31 cellular contexts compared by ENCODE assay signal in genomic region chr4:74092957-74093356, GRCh38. TPM values are rescaled to one million over a fixed set of nuclear protein-coding genes. Genes with fewer than 3 reads are reported as not detected.
A peak's percentile ranks its signal among the peaks of the same experiment; 100 is the strongest.
DNase-seq lines count a peak whose midpoint lies in the region; ATAC-seq, FAIRE-seq and TF ChIP-seq lines count a peak whose summit lies in the region.
"Had no signal": no experiment of that assay in that cellular context is flagged by ENCODE, and none has a peak within 500 bp of the region (broad histone marks: within the 10 kb centered on the region; RNA-seq: fewer than 3 reads in every experiment).

No MANE protein-coding gene starts in this region.

- no peak overlapping the region for H3K4me3 ChIP-seq in BLaER1 treated with 17β-estradiol and CSF1 and Interleukin-3, amounts not matched to agents 10 nM and 100 nM
- no peak overlapping the region for H3K4me3 ChIP-seq in astrocyte (ENCODE audit: insufficient read depth, low read depth, low read length)
- no peak overlapping the region for H3K4me3 ChIP-seq in fibroblast of pulmonary artery (replicated peaks; ENCODE audit: low read depth, low read length)
- H3K4me3 ChIP-seq in pancreas = no peak overlapping the region
- H3K4me3 ChIP-seq: A549, cardiac muscle cell, coronary artery, esophagus muscularis mucosa, lung, sigmoid colon, SJCRH30, tibial artery had no signal

- TF ChIP-seq CTCF in astrocyte (IDR thresholded peaks at IDR 0.05; ENCODE audit: insufficient read depth, low read depth, low read length) = no peak
- no peak for TF ChIP-seq CTCF in fibroblast of pulmonary artery (IDR thresholded peaks at IDR 0.05; ENCODE audit: low read length, missing control alignments)
- TF ChIP-seq CTCF in pancreas (IDR thresholded peaks at IDR 0.05) = no peak

- FAIRE-seq in astrocyte (lab: Jason Lieb, UNC) (no peak), pancreas (lab: Jason Lieb, UNC) (no peak), H54 (lab: Jason Lieb, UNC) (no peak)
- FAIRE-seq: A549, G401.6, islet of Langerhans had no signal

- H3K9ac ChIP-seq in BLaER1 treated with 17β-estradiol and CSF1 and Interleukin-3, amounts not matched to agents 10 nM and 100 nM = no peak overlapping the region
- no peak overlapping the region for H3K9ac ChIP-seq in astrocyte (ENCODE audit: low read length)

- H3K27me3 Mint-ChIP-seq in astrocyte (ENCODE audit: low read depth, unreplicated experiment) = no peaks in the 10 kb centered on the region

- intact Hi-C loops in pancreas (cut with DNase I) = no loop called here

- no peak overlapping the region for H3K4me3 Mint-ChIP-seq in astrocyte (ENCODE audit: unreplicated experiment)
- H3K4me3 Mint-ChIP-seq: activated naive CD4-positive, alpha-beta T cell treated with anti-CD3 and anti-CD28 coated beads for 36 hours; activated T-cell treated with anti-CD3 and anti-CD28 coated beads, Interleukin-2, amount 50 U/mL, for 72 hours; IgD-negative memory B cell; stimulated activated naive CD8-positive, alpha-beta T cell treated with anti-CD3 and anti-CD28 coated beads, Interleukin-15, amount 100 ng/mL, for 72 hours; T-cell had no signal

- H3K36me3 ChIP-seq in BLaER1 treated with 17β-estradiol and CSF1 and Interleukin-3, amounts not matched to agents 10 nM and 100 nM = no peaks in the 10 kb centered on the region
- H3K36me3 ChIP-seq in astrocyte (ENCODE audit: insufficient read depth, low read length) = no peaks in the 10 kb centered on the region
- no peaks in the 10 kb centered on the region for H3K36me3 ChIP-seq in pancreas
- H3K36me3 ChIP-seq: BE2C, cardiac muscle cell, esophagus muscularis mucosa, sigmoid colon, SJCRH30, tibial artery had no signal

- no peaks in the 10 kb centered on the region for H3K9me3 Mint-ChIP-seq in astrocyte (ENCODE audit: unreplicated experiment)
- H3K9me3 Mint-ChIP-seq: activated naive CD4-positive, alpha-beta T cell treated with anti-CD3 and anti-CD28 coated beads for 36 hours; activated T-cell treated with anti-CD3 and anti-CD28 coated beads, Interleukin-2, amount 50 U/mL, for 72 hours; stimulated activated naive CD8-positive, alpha-beta T cell treated with anti-CD3 and anti-CD28 coated beads, Interleukin-15, amount 100 ng/mL, for 72 hours; T-cell had no signal

- DNase-seq in astrocyte (ENCODE audit: low read depth) = peak; percentile 27
- DNase-seq in fibroblast of pulmonary artery (ENCODE audit: low read depth) = peak; percentile 45
- DNase-seq in pancreas = no peak
- DNase-seq in H54 (ENCODE audit: insufficient read length, low spot score) = no peak
- DNase-seq in stimulated activated CD4-positive, alpha-beta T cell treated with anti-CD3 and anti-CD28 coated beads, Interleukin-4, amount 100 ng/mL, for 24 hours = no peak
- no peak for DNase-seq in SKM-1 treated with dmso at 0.1 percent for 144 hours (lab: John Stamatoyannopoulos, UW; ENCODE audit: unreplicated experiment)
- DNase-seq: activated CD4-positive, alpha-beta T cell treated with anti-CD3 and anti-CD28 coated beads, Interleukin-2, amount 50 U/mL, for 4 hours; activated naive CD4-positive, alpha-beta T cell treated with anti-CD3 and anti-CD28 coated beads for 36 hours; activated T-cell treated with anti-CD3 and anti-CD28 coated beads, Interleukin-2, amount 50 U/mL, for 72 hours; BE2C; effector memory CD4-positive, alpha-beta T cell; NCI-H1092 treated with DMSO at 0.1 percent for 48 hours; NCI-H187; NCI-H2171; NCI-H524 treated with DMSO at 0.1 percent for 48 hours; sigmoid colon; SJCRH30; stimulated activated naive CD8-positive, alpha-beta T cell treated with anti-CD3 and anti-CD28 coated beads, Interleukin-15, amount 100 ng/mL, for 72 hours; T-cell; tibial artery had no signal

- H4K20me1 ChIP-seq in BLaER1 treated with 17β-estradiol and CSF1 and Interleukin-3, amounts not matched to agents 10 nM and 100 nM = no peaks in the 10 kb centered on the region
- H4K20me1 ChIP-seq in astrocyte (ENCODE audit: insufficient read depth, low read length) = no peaks in the 10 kb centered on the region

- peak overlapping the region in 7 of 11 experiments; percentile 53 to 82 (median 67); a peak in 10 of 22 replicates for H3K4me2 ChIP-seq in BLaER1 treated with 17β-estradiol and CSF1 and Interleukin-3, amounts not matched to agents 10 nM and 100 nM
- no peak overlapping the region for H3K4me2 ChIP-seq in astrocyte (ENCODE audit: low read length)
- H3K4me2 ChIP-seq: A549 had no signal

- peak overlapping the region in 4 of 11 experiments; percentile 58 to 69 (median 67); a peak in 7 of 22 replicates for H3K27ac ChIP-seq in BLaER1 treated with 17β-estradiol and CSF1 and Interleukin-3, amounts not matched to agents 10 nM and 100 nM
- no peak overlapping the region for H3K27ac ChIP-seq in astrocyte (ENCODE audit: low read depth, low read length)
- H3K27ac ChIP-seq in pancreas = peak overlapping the region in 2 of 4 donors; percentile 24 to 58
- H3K27ac ChIP-seq: cardiac muscle cell, coronary artery, esophagus muscularis mucosa, sigmoid colon, SJCRH30, tibial artery had no signal

- no peaks in the 10 kb centered on the region for H3K79me2 ChIP-seq in astrocyte (ENCODE audit: insufficient read depth, low read length)

- ATAC-seq in pancreas (peak; percentile 3 to 69 (median 42)), HG02588 (IDR thresholded peaks at IDR 0.05; ENCODE audit: unreplicated experiment) (no peak)
- ATAC-seq: A549; activated T-cell treated with anti-CD3 and anti-CD28 coated beads, Interleukin-2, amount 50 U/mL, for 72 hours; stimulated activated naive CD8-positive, alpha-beta T cell treated with anti-CD3 and anti-CD28 coated beads, Interleukin-15, amount 100 ng/mL, for 72 hours; T-cell had no signal

- peaks cover 13 to 30% (median 18%) of the 10 kb centered on the region in 10 experiments; a peak in 19 of 20 replicates for H3K4me1 ChIP-seq in BLaER1 treated with 17β-estradiol and CSF1 and Interleukin-3, amounts not matched to agents 10 nM and 100 nM
- H3K4me1 ChIP-seq in astrocyte (ENCODE audit: insufficient read depth, low read length) = no peaks in the 10 kb centered on the region
- H3K4me1 ChIP-seq in pancreas = peaks cover 0 to 26% (median 0%) of the 10 kb centered on the region in 3 donors
- H3K4me1 ChIP-seq: BE2C, SJCRH30 had no signal

- H3K27ac Mint-ChIP-seq in astrocyte (ENCODE audit: unreplicated experiment) = no peak overlapping the region
- H3K27ac Mint-ChIP-seq: activated naive CD4-positive, alpha-beta T cell treated with anti-CD3 and anti-CD28 coated beads for 36 hours; activated T-cell treated with anti-CD3 and anti-CD28 coated beads, Interleukin-2, amount 50 U/mL, for 72 hours; IgD-negative memory B cell; stimulated activated naive CD8-positive, alpha-beta T cell treated with anti-CD3 and anti-CD28 coated beads, Interleukin-15, amount 100 ng/mL, for 72 hours; T-cell had no signal

- no peak for TF ChIP-seq POLR2A in H54 (IDR thresholded peaks at IDR 0.05; ENCODE audit: low read depth, low read length)

- H3K27me3 ChIP-seq in BLaER1 treated with 17β-estradiol and CSF1 and Interleukin-3, amounts not matched to agents 10 nM and 100 nM = no peaks in the 10 kb centered on the region
- H3K27me3 ChIP-seq in astrocyte (ENCODE audit: insufficient read depth, low read length) (no peaks in the 10 kb centered on the region), pancreas (no peaks in the 10 kb centered on the region)
- H3K27me3 ChIP-seq: esophagus muscularis mucosa, sigmoid colon, SJCRH30, tibial artery had no signal

- no peak overlapping the region for H2AFZ ChIP-seq in astrocyte (ENCODE audit: low read depth, low read length)

- 52 to 65% methylated on average over 2 of the region's 2 CpGs for WGBS in pancreas, 2 donors

- H3K9me3 ChIP-seq in BLaER1 treated with 17β-estradiol and CSF1 and Interleukin-3, amounts not matched to agents 10 nM and 100 nM (replicated peaks in 1 of 11) = 0 out of 22 replicates have a peak, but pooled peaks cover 0 to 5% (median 0%) of the 10 kb centered on the region in 11 experiments
- H3K9me3 ChIP-seq in astrocyte (ENCODE audit: insufficient read depth, low read depth, low read length) (no peaks in the 10 kb centered on the region), pancreas (no peaks in the 10 kb centered on the region)
- H3K9me3 ChIP-seq: A549, BE2C, esophagus muscularis mucosa, sigmoid colon, SJCRH30, tibial artery had no signal

- H3K36me3 Mint-ChIP-seq in astrocyte (ENCODE audit: low read depth, unreplicated experiment) = no peaks in the 10 kb centered on the region
- H3K36me3 Mint-ChIP-seq: IgD-negative memory B cell, T-cell had no signal

- H3K4me1 Mint-ChIP-seq in astrocyte (ENCODE audit: low read depth, unreplicated experiment) = no peaks in the 10 kb centered on the region

RNA-seq across cellular contexts. Expression of gene CXCL2, which starts 6.0 kb away (rescaled TPM):
- total RNA-seq in astrocyte (1.2 and 1.3 TPM in 2 replicates), pancreas (10 to 100 TPM; 15.0 to 99.7 (median 44.1) TPM)
- polyA plus RNA-seq in pancreas = 100 to 1,000 TPM; 130 to 149 TPM
- total RNA-seq: activated naive CD4-positive, alpha-beta T cell treated with anti-CD3 and anti-CD28 coated beads for 36 hours; activated T-cell treated with anti-CD3 and anti-CD28 coated beads, Interleukin-2, amount 50 U/mL, for 72 hours; cardiac muscle cell had no signal
- polyA plus RNA-seq: cardiac muscle cell, IgD-negative memory B cell, neural cell had no signal

RNA-seq across cellular contexts. Expression of gene CXCL3, which starts 54.5 kb away (rescaled TPM):
- total RNA-seq in astrocyte (0.77 and 1.4 TPM in 2 replicates), pancreas (1 to 10 TPM in 3 of 6 donors, under 1 TPM in 3; 0.60 to 7.3 (median 1.3) TPM)
- polyA plus RNA-seq in pancreas = 1 to 10 TPM; 2.2 to 2.5 TPM
- total RNA-seq: activated naive CD4-positive, alpha-beta T cell treated with anti-CD3 and anti-CD28 coated beads for 36 hours; activated T-cell treated with anti-CD3 and anti-CD28 coated beads, Interleukin-2, amount 50 U/mL, for 72 hours; cardiac muscle cell had no signal
- polyA plus RNA-seq: IgD-negative memory B cell, neural cell had no signal

Comparison
In these comparisons a context has a peak if more than half of its experiments do, and no peak if none do; other contexts are left out.
1. DNase-seq: peak in astrocyte (single experiment) and fibroblast of pulmonary artery (single experiment); none in pancreas (0 of 6), H54 (single experiment), stimulated activated CD4-positive, alpha-beta T cell treated with anti-CD3 and anti-CD28 coated beads, Interleukin-4, amount 100 ng/mL, for 24 hours (single experiment) and SKM-1 treated with dmso at 0.1 percent for 144 hours (single experiment).